Comparison of ENCODE assay signal across 1 cellular context in genomic region chr6:11416099-11416935, GRCh38.
A peak's percentile ranks its signal among the peaks of the same experiment; 100 is the strongest.
TF ChIP-seq lines count a peak whose summit lies in the region.

No MANE protein-coding gene starts in this region.

TF ChIP-seq in K562, 482 proteins besides CTCF, POLR2A, EP300 and RAD21:
- TF ChIP-seq NFYB (IDR thresholded peaks at IDR 0.05; ENCODE audit: extremely low read depth, insufficient read length), result peak; percentile 62
